ENCODE assay signal across 20 cellular contexts in the genomic region with DNA sequence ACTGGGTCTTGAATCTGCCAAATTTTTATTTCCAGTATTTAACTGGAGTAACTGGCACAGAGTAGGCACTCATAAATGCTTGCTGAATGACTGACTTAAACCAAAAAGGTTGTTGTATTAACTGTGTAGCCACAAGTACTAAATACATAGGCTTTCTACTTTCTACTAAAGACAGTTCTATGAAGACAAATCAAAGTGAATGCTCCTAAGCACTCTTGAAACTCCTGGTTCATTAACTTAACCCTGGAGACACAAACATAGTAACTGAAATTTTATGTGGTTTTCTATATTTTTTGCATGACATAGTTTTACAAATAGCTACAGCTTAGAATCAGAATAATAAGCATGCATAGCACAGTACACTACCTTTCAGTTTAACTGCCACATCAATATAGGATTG.
DNase-seq lines count a peak whose midpoint lies in the region; ATAC-seq and TF ChIP-seq lines count a peak whose summit lies in the region.
"Had no signal": no experiment of that assay in that cellular context is flagged by ENCODE, and none has a peak within 500 bp of the region (broad histone marks: within the 10 kb centered on the region; RNA-seq: fewer than 3 reads in every experiment).

No MANE protein-coding gene starts in this region.

- H3K79me1 ChIP-seq in H9 (ENCODE audit: insufficient read depth, low read depth, low read length, poor library complexity, severe bottlenecking): no peaks in the 10 kb centered on the region

- H3K23me2 ChIP-seq in H9 (ENCODE audit: insufficient read length, low read depth, low read length, poor library complexity, severe bottlenecking): no peaks in the 10 kb centered on the region

- H3K27ac Mint-ChIP-seq in H9: no peak overlapping the region
- H3K27ac Mint-ChIP-seq: CD8-positive, alpha-beta memory T cell; GM23338 had no signal

- intact Hi-C loops in PC-9 (cut with micrococcal nuclease; ENCODE audit: unreplicated experiment): no loop called here

- BruUV-seq in PC-9 (replicated peaks; lab: Mats Ljungman, UMichigan): no TSS peak

- H4K20me1 ChIP-seq in MM.1S (ENCODE audit: insufficient read depth, low read length) (no peaks in the 10 kb centered on the region), PC-9 (ENCODE audit: insufficient read depth) (no peaks in the 10 kb centered on the region), H9 (ENCODE audit: control insufficient read depth, insufficient read depth, insufficient read length) (no peaks in the 10 kb centered on the region)
- H4K20me1 ChIP-seq: BLaER1 treated with 17β-estradiol and CSF1 and Interleukin-3, amounts not matched to agents 10 nM and 100 nM had no signal

- H3K4me3 Mint-ChIP-seq in H9: no peak overlapping the region
- H3K4me3 Mint-ChIP-seq: CD8-positive, alpha-beta memory T cell; GM23338 had no signal

- H3K9me2 ChIP-seq in MM.1S (replicated peaks; ENCODE audit: insufficient read depth, low read length) (no peaks in the 10 kb centered on the region), PC-9 (ENCODE audit: insufficient read depth) (no peaks in the 10 kb centered on the region; the same call in 1 of the 2 replicates)

- no peak overlapping the region for H2BK120ac ChIP-seq in H9 (ENCODE audit: low read depth, low read length, poor library complexity, severe bottlenecking)

- no peak overlapping the region for H3K14ac ChIP-seq in H9 (ENCODE audit: insufficient read depth, low read length)

- H3K4me1 ChIP-seq in MM.1S (ENCODE audit: low read length) (peaks cover 17% of the 10 kb centered on the region), PC-9 (replicated peaks; ENCODE audit: insufficient read depth) (no peaks in the 10 kb centered on the region), H9 (ENCODE audit: insufficient read depth, low read length) (no peaks in the 10 kb centered on the region)

- no peaks in the 10 kb centered on the region for H3F3A ChIP-seq in MM.1S (ENCODE audit: insufficient read depth, low read length)
- no peaks in the 10 kb centered on the region for H3F3A ChIP-seq in PC-9 (ENCODE audit: insufficient read depth, low read depth)

- peaks cover 8 to 9% (median 9%) of the 10 kb centered on the region in 3 experiments; a peak in 5 of 7 replicates for H3K36me3 Mint-ChIP-seq in H9 (ENCODE audit: insufficient read depth in 1 of 3, low read depth in 3 of 3)

- CTCF ChIA-PET in PC-9 (lab: Charles Lee): no interaction called here

- H3K79me2 ChIP-seq in MM.1S (ENCODE audit: low read length): no peaks in the 10 kb centered on the region
- no peaks in the 10 kb centered on the region for H3K79me2 ChIP-seq in PC-9 (ENCODE audit: low read depth)
- no peaks in the 10 kb centered on the region for H3K79me2 ChIP-seq in H9 (ENCODE audit: insufficient read depth, low read length)

- H2BK15ac ChIP-seq in H9 (ENCODE audit: low read depth, low read length): no peak overlapping the region

- no peak overlapping the region for H3K18ac ChIP-seq in H9 (ENCODE audit: insufficient read length, low read depth, low read length)

- peak; percentile 17 for DNase-seq in DMS79 (lab: John Stamatoyannopoulos, UW)
- peak; percentile 44 for DNase-seq in MM.1S
- no peak for DNase-seq in PC-9
- DNase-seq in H9: no peak
- DNase-seq in NCI-H2171 treated with DMSO at 0.1 percent for 48 hours (lab: John Stamatoyannopoulos, UW): no peak
- DNase-seq in D341Med (ENCODE audit: low spot score): no peak
- DNase-seq: 8988T; CD8-positive, alpha-beta memory T cell; COR-L47; DMS153; DND-41; EL; IMR-90; Kasumi-1 had no signal

- H4K5ac ChIP-seq in H9 (ENCODE audit: insufficient read length, low read depth, low read length): no peak overlapping the region

- no peak overlapping the region for H3K56ac ChIP-seq in H9 (ENCODE audit: insufficient read length, low read depth, low read length)

- H3K4ac ChIP-seq in H9 (ENCODE audit: low read depth, low read length): no peak overlapping the region

- no peak overlapping the region for H3T11ph ChIP-seq in H9 (ENCODE audit: low read length)

- no peaks in the 10 kb centered on the region for H3K4me1 Mint-ChIP-seq in H9
- H3K4me1 Mint-ChIP-seq: GM23338 had no signal

- H3K4me2 ChIP-seq in MM.1S (ENCODE audit: low read depth, low read length): peak overlapping the region; percentile 33; the same call in 1 of the 2 replicates
- H3K4me2 ChIP-seq in PC-9: no peak overlapping the region
- no peak overlapping the region for H3K4me2 ChIP-seq in H9 (ENCODE audit: insufficient read depth, insufficient read length, low read length)
- H3K4me2 ChIP-seq: GM23338 had no signal

- no peak overlapping the region for H4K8ac ChIP-seq in H9 (replicated peaks; ENCODE audit: insufficient read length, low read depth, low read length)

- H2BK12ac ChIP-seq in H9 (ENCODE audit: insufficient read length, low read depth, low read length): no peak overlapping the region

- H3K27ac ChIP-seq in MM.1S (ENCODE audit: low read length) (peak overlapping the region; percentile 43; the same call in 1 of the 2 replicates), PC-9 (no peak overlapping the region), H9 (ENCODE audit: insufficient read length, low read depth, low read length) (no peak overlapping the region)
- H3K27ac ChIP-seq: BLaER1 treated with 17β-estradiol and CSF1 and Interleukin-3, amounts not matched to agents 10 nM and 100 nM had no signal

- H2AFZ ChIP-seq in MM.1S (ENCODE audit: low read length) (no peak overlapping the region), PC-9 (no peak overlapping the region), H9 (ENCODE audit: low read length) (no peak overlapping the region)
- H2AFZ ChIP-seq: GM23338 had no signal

- POLR2A ChIA-PET in PC-9 (lab: Charles Lee; ENCODE audit: unreplicated experiment): no interaction called here

- H2BK5ac ChIP-seq in H9 (ENCODE audit: insufficient read length, low read length): no peak overlapping the region

- TF ChIP-seq CTCF in MM.1S (IDR thresholded peaks at IDR 0.05; ENCODE audit: low read length): no peak
- TF ChIP-seq CTCF in PC-9 (conservative IDR thresholded peaks at IDR 0.05): no peak
- TF ChIP-seq CTCF in H9 (conservative IDR thresholded peaks at IDR 0.05): no peak

- H2BK20ac ChIP-seq in H9 (ENCODE audit: low read depth, low read length, poor library complexity, severe bottlenecking): no peak overlapping the region

- H3K9me3 Mint-ChIP-seq in H9: peaks cover 0 to 4% of the 10 kb centered on the region in 2 experiments; a peak in 2 of 5 replicates
- H3K9me3 Mint-ChIP-seq: GM23338 had no signal

- H3K9me3 ChIP-seq in MM.1S (replicated peaks; ENCODE audit: insufficient read depth, low read length): no peaks in the 10 kb centered on the region
- no peaks in the 10 kb centered on the region for H3K9me3 ChIP-seq in PC-9 (ENCODE audit: insufficient read depth, low read depth)
- no peaks in the 10 kb centered on the region for H3K9me3 ChIP-seq in H9 (ENCODE audit: control insufficient read depth, low read depth, low read length)

- ATAC-seq in GM18519 (IDR thresholded peaks at IDR 0.05; ENCODE audit: low FRiP score, unreplicated experiment): peak; percentile 35
- ATAC-seq in HG02884 (IDR thresholded peaks at IDR 0.05; ENCODE audit: unreplicated experiment): peak; percentile 72
- ATAC-seq: GM23338, HCT116, K562 had no signal

- H3K36me3 ChIP-seq in MM.1S (replicated peaks; ENCODE audit: insufficient read depth, low read length) (no peaks in the 10 kb centered on the region), PC-9 (ENCODE audit: low read depth) (no peaks in the 10 kb centered on the region)

- H4K91ac ChIP-seq in H9 (ENCODE audit: insufficient read length, low read depth, low read length): no peak overlapping the region

- H3K27me3 ChIP-seq in MM.1S (replicated peaks; ENCODE audit: insufficient read depth, low read length): no peaks in the 10 kb centered on the region
- no peaks in the 10 kb centered on the region for H3K27me3 ChIP-seq in PC-9 (ENCODE audit: insufficient read depth, low read depth)
- H3K27me3 ChIP-seq in H9 (ENCODE audit: insufficient read depth, low read length): no peaks in the 10 kb centered on the region
- H3K27me3 ChIP-seq: BLaER1 treated with 17β-estradiol and CSF1 and Interleukin-3, amounts not matched to agents 10 nM and 100 nM had no signal

- H3K4me3 ChIP-seq in MM.1S (ENCODE audit: low read length) (no peak overlapping the region), PC-9 (no peak overlapping the region)
- H3K4me3 ChIP-seq: BLaER1 treated with 17β-estradiol and CSF1 and Interleukin-3, amounts not matched to agents 10 nM and 100 nM; GM23338; K562 had no signal

- no peaks in the 10 kb centered on the region for H3K27me3 Mint-ChIP-seq in H9 (ENCODE audit: low read depth)
- H3K27me3 Mint-ChIP-seq: CD8-positive, alpha-beta memory T cell had no signal

- H3K23ac ChIP-seq in H9 (ENCODE audit: insufficient read length, low read depth, low read length): no peak overlapping the region

- H3K9ac ChIP-seq in MM.1S (ENCODE audit: low read length) (no peak overlapping the region), H9 (ENCODE audit: extremely low read depth, insufficient read length, low read length) (no peak overlapping the region)
- H3K9ac ChIP-seq: BLaER1 treated with 17β-estradiol and CSF1 and Interleukin-3, amounts not matched to agents 10 nM and 100 nM had no signal

- H2AK5ac ChIP-seq in H9 (ENCODE audit: insufficient read length, low read length): no peak overlapping the region

Comparison
In these comparisons a context has a peak if more than half of its experiments do, and no peak if none do; other contexts are left out.
1. DNase-seq: peak in DMS79 (single experiment) and MM.1S (single experiment); none in PC-9 (0 of 2), H9 (single experiment), NCI-H2171 treated with DMSO at 0.1 percent for 48 hours (single experiment) and D341Med (single experiment).